In the genomic region with DNA sequence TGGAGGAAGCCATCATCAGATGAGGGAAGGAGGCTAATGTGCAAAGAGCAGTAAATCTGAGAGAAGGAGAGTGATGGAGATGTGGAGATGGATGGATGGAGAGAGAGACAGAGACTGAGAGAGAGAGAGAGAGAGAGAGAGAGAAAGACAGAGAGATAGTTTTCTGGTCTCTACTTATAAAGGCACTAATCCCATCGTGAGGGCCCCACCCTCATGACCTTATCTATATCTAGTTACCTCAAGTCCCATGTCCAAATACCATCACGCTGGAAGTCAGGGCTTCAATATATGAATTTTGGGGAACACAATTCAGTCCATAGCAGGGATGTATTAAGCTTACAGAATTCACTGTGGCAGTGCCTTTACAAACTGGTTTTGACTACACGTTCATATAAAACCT, we compare ENCODE assay signal across 12 cellular contexts. TPM values are rescaled to one million over a fixed set of nuclear protein-coding genes. Genes with fewer than 3 reads are reported as not detected.
"Had no signal": no experiment of that assay in that cellular context is flagged by ENCODE, and none has a peak within 500 bp of the region (broad histone marks: within the 10 kb centered on the region; RNA-seq: fewer than 3 reads in every experiment).

No MANE protein-coding gene starts in this region.

- H3K4me3 ChIP-seq: GM23248, GM23338, HAP-1 had no signal

- DNase-seq: GM23248, GOT3, H7, H9, HCEC 1CT, HFFc6 had no signal

- FAIRE-seq: H1, H54 had no signal

- H3K27ac Mint-ChIP-seq: GM23338, HFFc6 had no signal

- ATAC-seq: GM23338, HCT116 had no signal

- H3K4me1 ChIP-seq: HAP-1 had no signal

- H3K9ac ChIP-seq: GM23248 had no signal

- H2AFZ ChIP-seq: GM23248, GM23338 had no signal

- H3K4me2 ChIP-seq: GM23338 had no signal

- H3K4me1 Mint-ChIP-seq: GM23338, H9 had no signal

- H3K27ac ChIP-seq: GM23248 had no signal

- H3K4me3 Mint-ChIP-seq: GM23338, H9, HFFc6 had no signal

- H3K36me3 ChIP-seq: HAP-1 had no signal

- H3K9me3 ChIP-seq: HAP-1 had no signal

RNA-seq across cellular contexts. Expression of a gene that starts 21.2 kb away (rescaled TPM):
- total RNA-seq: GM23248, GM23338, H1, H4, H7, H9, HFFc6 had no signal
- polyA plus RNA-seq: GM23248, GM23338, H1 had no signal
